ENCODE assay signal across 15 cellular contexts in genomic region chr2:27798476-27798875, GRCh38. TPM values are rescaled to one million over a fixed set of nuclear protein-coding genes. Genes with fewer than 3 reads are reported as not detected.
DNase-seq lines count a peak whose midpoint lies in the region; ATAC-seq and TF ChIP-seq lines count a peak whose summit lies in the region.
"Had no signal": no experiment of that assay in that cellular context is flagged by ENCODE, and none has a peak within 500 bp of the region (broad histone marks: within the 10 kb centered on the region; RNA-seq: fewer than 3 reads in every experiment).

No MANE protein-coding gene starts in this region.

- DNase-seq in heart left ventricle (no peak), left ventricle myocardium superior (no peak), MCF 10A (ENCODE audit: unreplicated experiment) (no peak), neuronal stem cell (ENCODE audit: low spot score) (no peak), uterus (no peak), endothelial cell (ENCODE audit: low spot score) (no peak)
- DNase-seq: activated CD4-positive, CD25-positive, alpha-beta regulatory T cell; activated naive CD8-positive, alpha-beta T cell treated with anti-CD3 and anti-CD28 coated beads, Interleukin-2, amount 50 U/mL, for 24 hours; cortex of kidney; NCI-H2081 treated with DMSO at 0.1 percent for 48 hours; retina had no signal

- TSS peak; percentile 82 for BruUV-seq in MCF 10A (replicated peaks; lab: Mats Ljungman, UMichigan)

- no peak overlapping the region for H3K4ac ChIP-seq in neuronal stem cell (ENCODE audit: low read length)

- no peak overlapping the region for H3K4me2 ChIP-seq in neuronal stem cell (ENCODE audit: insufficient read depth, low read length, poor library complexity, severe bottlenecking)

- H3K79me1 ChIP-seq in neuronal stem cell (ENCODE audit: low read depth, low read length) = peaks cover 3% of the 10 kb centered on the region

- no peak overlapping the region for H2AFZ ChIP-seq in neuronal stem cell (ENCODE audit: low read length)

- intact Hi-C loops in heart left ventricle (cut with DNase I) (loop anchor here in 5 of 10 donors (5.0 to 10.0 kb wide), 5 partner anchors 61 to 599 kb away; partner anchors contain the start of gene FOSL2 (in 2 of the 5)), left ventricle myocardium superior (cut with micrococcal nuclease) (no loop called here), MCF 10A (cut with micrococcal nuclease) (loop anchor here (2.0 kb wide), 1 partner anchor 92 kb away; the partner anchor contains the start of genes BABAM2 and RBKS), uterus (cut with DNase I; ENCODE audit: low total_unique reads) (no loop called here)

- H3K36me3 ChIP-seq in heart left ventricle (no peaks in the 10 kb centered on the region), neuronal stem cell (replicated peaks in 1 of 2; ENCODE audit: control insufficient read depth in 2 of 2, insufficient read depth in 2 of 2, low read length in 2 of 2) (no peaks in the 10 kb centered on the region), uterus (no peaks in the 10 kb centered on the region)
- H3K36me3 ChIP-seq: HAP-1 had no signal

- H3K27me3 Mint-ChIP-seq in MCF 10A (ENCODE audit: insufficient read depth, unreplicated experiment) (no peaks in the 10 kb centered on the region), endothelial cell (ENCODE audit: unreplicated experiment) (peaks cover 8% of the 10 kb centered on the region)
- H3K27me3 Mint-ChIP-seq: activated naive CD8-positive, alpha-beta T cell treated with anti-CD3 and anti-CD28 coated beads, Interleukin-2, amount 50 U/mL, for 24 hours; stimulated activated naive CD8-positive, alpha-beta T cell treated with anti-CD3 and anti-CD28 coated beads, Interleukin-15, Interleukin-2, amounts not matched to agents 100 ng/mL and 50 ng/mL, for 24 hours had no signal

- peak overlapping the region; percentile 44 for H3K18ac ChIP-seq in neuronal stem cell (ENCODE audit: low read length)

- no peak overlapping the region for H3K4me3 ChIP-seq in heart left ventricle
- no peak overlapping the region for H3K4me3 ChIP-seq in neuronal stem cell (ENCODE audit: low read length in 2 of 2)
- no peak overlapping the region for H3K4me3 ChIP-seq in uterus
- H3K4me3 ChIP-seq: HAP-1 had no signal

- H3K4me1 Mint-ChIP-seq in MCF 10A (ENCODE audit: insufficient read depth, unreplicated experiment) = peaks cover 57% of the 10 kb centered on the region
- H3K4me1 Mint-ChIP-seq in endothelial cell (ENCODE audit: unreplicated experiment) = peaks cover 26% of the 10 kb centered on the region
- H3K4me1 Mint-ChIP-seq: activated naive CD8-positive, alpha-beta T cell treated with anti-CD3 and anti-CD28 coated beads, Interleukin-2, amount 50 U/mL, for 24 hours had no signal

- no peak overlapping the region for H3K9ac ChIP-seq in neuronal stem cell (ENCODE audit: low read depth, low read length, poor library complexity)

- H2BK15ac ChIP-seq in neuronal stem cell (ENCODE audit: low read length) = no peak overlapping the region

- H3K23ac ChIP-seq in neuronal stem cell (ENCODE audit: low read depth, low read length, poor library complexity) = no peak overlapping the region

- CTCF ChIA-PET in MCF 10A (lab: Yijun Ruan, JAX) = interaction anchor here (1.0 kb wide), 1 partner anchor 94 kb away, joined by 3 read pairs; no protein-coding TSS in a partner anchor

- H3K27ac ChIP-seq in heart left ventricle = peak overlapping the region in 11 of 12 donors; percentile 16 to 98 (median 89)
- no peak overlapping the region for H3K27ac ChIP-seq in neuronal stem cell (replicated peaks; ENCODE audit: low read length)
- peak overlapping the region; percentile 78 to 84 for H3K27ac ChIP-seq in uterus

- H3K14ac ChIP-seq in neuronal stem cell (ENCODE audit: low read length) = no peak overlapping the region

- peaks cover 5 to 64% (median 48%) of the 10 kb centered on the region in 12 donors for H3K4me1 ChIP-seq in heart left ventricle
- peaks cover 20 to 25% of the 10 kb centered on the region in 2 donors for H3K4me1 ChIP-seq in neuronal stem cell (ENCODE audit: control insufficient read depth in 2 of 2, insufficient read depth in 1 of 2, low read depth in 1 of 2, low read length in 2 of 2)
- H3K4me1 ChIP-seq in uterus = no peaks in the 10 kb centered on the region

- no peak overlapping the region for H2AK5ac ChIP-seq in neuronal stem cell (ENCODE audit: low read depth, low read length)

- H3K9me3 Mint-ChIP-seq in MCF 10A (ENCODE audit: unreplicated experiment) (no peaks in the 10 kb centered on the region), endothelial cell (ENCODE audit: unreplicated experiment) (no peaks in the 10 kb centered on the region)
- H3K9me3 Mint-ChIP-seq: activated naive CD8-positive, alpha-beta T cell treated with anti-CD3 and anti-CD28 coated beads, Interleukin-2, amount 50 U/mL, for 24 hours; stimulated activated naive CD8-positive, alpha-beta T cell treated with anti-CD3 and anti-CD28 coated beads, Interleukin-15, Interleukin-2, amounts not matched to agents 100 ng/mL and 50 ng/mL, for 24 hours had no signal

- H4K91ac ChIP-seq in neuronal stem cell (ENCODE audit: low read depth, low read length, poor library complexity) = no peak overlapping the region

- H3K4me3 Mint-ChIP-seq in MCF 10A (ENCODE audit: unreplicated experiment) (no peak overlapping the region), endothelial cell (ENCODE audit: unreplicated experiment) (no peak overlapping the region)
- H3K4me3 Mint-ChIP-seq: activated naive CD8-positive, alpha-beta T cell treated with anti-CD3 and anti-CD28 coated beads, Interleukin-2, amount 50 U/mL, for 24 hours; stimulated activated naive CD8-positive, alpha-beta T cell treated with anti-CD3 and anti-CD28 coated beads, Interleukin-15, Interleukin-2, amounts not matched to agents 100 ng/mL and 50 ng/mL, for 24 hours had no signal

- H3K9me3 ChIP-seq in heart left ventricle (no peaks in the 10 kb centered on the region), neuronal stem cell (replicated peaks in 1 of 2; ENCODE audit: control insufficient read depth in 2 of 2, insufficient read depth in 1 of 2, low read depth in 1 of 2, low read length in 2 of 2) (peaks cover 0 to 2% of the 10 kb centered on the region in 2 donors), uterus (no peaks in the 10 kb centered on the region)
- H3K9me3 ChIP-seq: HAP-1 had no signal

- WGBS in heart left ventricle, 4 donors = 85 to 91% (median 88%) methylated on average over 7 of the region's 7 CpGs
- WGBS in neuronal stem cell (ENCODE audit: extremely low coverage in 2 of 2, insufficient read length in 2 of 2, insufficient replicate concordance in 1 of 2), 2 donors = no CpG with 5 or more reads among the region's 7 CpGs

- H3K27ac Mint-ChIP-seq in MCF 10A (ENCODE audit: low read depth, unreplicated experiment) = peak overlapping the region; percentile 68
- no peak overlapping the region for H3K27ac Mint-ChIP-seq in endothelial cell (ENCODE audit: unreplicated experiment)
- H3K27ac Mint-ChIP-seq: activated naive CD8-positive, alpha-beta T cell treated with anti-CD3 and anti-CD28 coated beads, Interleukin-2, amount 50 U/mL, for 24 hours; stimulated activated naive CD8-positive, alpha-beta T cell treated with anti-CD3 and anti-CD28 coated beads, Interleukin-15, Interleukin-2, amounts not matched to agents 100 ng/mL and 50 ng/mL, for 24 hours had no signal

- POLR2A ChIA-PET in MCF 10A (lab: Yijun Ruan, JAX) = interaction anchor here (0.6 to 3.0 kb wide), 14 partner anchors 12 to 598 kb away, joined by 3 to 27 read pairs (median 4); partner anchors contain the start of genes BABAM2, MRPL33 and RBKS

- ATAC-seq in heart left ventricle (no peak), left ventricle myocardium superior (no peak), HG02571 (IDR thresholded peaks at IDR 0.05; ENCODE audit: unreplicated experiment) (no peak), HG03565 (IDR thresholded peaks at IDR 0.05; ENCODE audit: unreplicated experiment) (no peak)
- ATAC-seq: activated naive CD8-positive, alpha-beta T cell treated with anti-CD3 and anti-CD28 coated beads, Interleukin-2, amount 50 U/mL, for 24 hours had no signal

- H3K27me3 ChIP-seq in heart left ventricle (no peaks in the 10 kb centered on the region), neuronal stem cell (ENCODE audit: control insufficient read depth in 3 of 3, insufficient read depth in 3 of 3, low read depth in 1 of 3, low read length in 3 of 3) (no peaks in the 10 kb centered on the region), uterus (no peaks in the 10 kb centered on the region)

- TF ChIP-seq CTCF in heart left ventricle (IDR thresholded peaks at IDR 0.05) (no peak), MCF 10A (IDR thresholded peaks at IDR 0.05; ENCODE audit: unreplicated experiment) (no peak), uterus (IDR thresholded peaks at IDR 0.05) (no peak), endothelial cell (IDR thresholded peaks at IDR 0.05; ENCODE audit: unreplicated experiment) (no peak)

- H3K36me3 Mint-ChIP-seq in MCF 10A (ENCODE audit: insufficient read depth, unreplicated experiment) (no peaks in the 10 kb centered on the region), endothelial cell (ENCODE audit: low read depth, unreplicated experiment) (peaks cover 3% of the 10 kb centered on the region)

- no peak for TF ChIP-seq POLR2A in heart left ventricle (IDR thresholded peaks at IDR 0.05)
- TF ChIP-seq POLR2A in uterus (IDR thresholded peaks at IDR 0.05) = no peak

- no peak overlapping the region for H2BK5ac ChIP-seq in neuronal stem cell (ENCODE audit: low read length)

- no peak overlapping the region for H2BK120ac ChIP-seq in neuronal stem cell (ENCODE audit: low read depth, low read length)

- no peak overlapping the region for H4K8ac ChIP-seq in neuronal stem cell (ENCODE audit: low read depth, low read length)

- H2BK12ac ChIP-seq in neuronal stem cell (ENCODE audit: low read length) = no peak overlapping the region

RNA-seq across cellular contexts. Expression of gene MRPL33, which starts 27.0 kb away (rescaled TPM):
- total RNA-seq in heart left ventricle (100 to 1,000 TPM; 163 to 503 (median 305) TPM), left ventricle myocardium superior (367 TPM), MCF 10A (2022) (204 and 233 TPM in 2 replicates), uterus (100 to 1,000 TPM in 1 of 4 donors, 10 to 100 TPM in 3; 51.7 to 404 (median 71.4) TPM), endothelial cell (ENCODE audit: unreplicated experiment) (52.0 TPM)
- polyA plus RNA-seq in heart left ventricle = 100 to 1,000 TPM; 177 to 901 TPM
- polyA plus RNA-seq in neuronal stem cell (2013, experiment 1 of 2) = 419 TPM
- polyA plus RNA-seq in neuronal stem cell (2013, experiment 2 of 2) = 412 TPM
